Comparison of ENCODE assay signal across 16 cellular contexts in the genomic region with DNA sequence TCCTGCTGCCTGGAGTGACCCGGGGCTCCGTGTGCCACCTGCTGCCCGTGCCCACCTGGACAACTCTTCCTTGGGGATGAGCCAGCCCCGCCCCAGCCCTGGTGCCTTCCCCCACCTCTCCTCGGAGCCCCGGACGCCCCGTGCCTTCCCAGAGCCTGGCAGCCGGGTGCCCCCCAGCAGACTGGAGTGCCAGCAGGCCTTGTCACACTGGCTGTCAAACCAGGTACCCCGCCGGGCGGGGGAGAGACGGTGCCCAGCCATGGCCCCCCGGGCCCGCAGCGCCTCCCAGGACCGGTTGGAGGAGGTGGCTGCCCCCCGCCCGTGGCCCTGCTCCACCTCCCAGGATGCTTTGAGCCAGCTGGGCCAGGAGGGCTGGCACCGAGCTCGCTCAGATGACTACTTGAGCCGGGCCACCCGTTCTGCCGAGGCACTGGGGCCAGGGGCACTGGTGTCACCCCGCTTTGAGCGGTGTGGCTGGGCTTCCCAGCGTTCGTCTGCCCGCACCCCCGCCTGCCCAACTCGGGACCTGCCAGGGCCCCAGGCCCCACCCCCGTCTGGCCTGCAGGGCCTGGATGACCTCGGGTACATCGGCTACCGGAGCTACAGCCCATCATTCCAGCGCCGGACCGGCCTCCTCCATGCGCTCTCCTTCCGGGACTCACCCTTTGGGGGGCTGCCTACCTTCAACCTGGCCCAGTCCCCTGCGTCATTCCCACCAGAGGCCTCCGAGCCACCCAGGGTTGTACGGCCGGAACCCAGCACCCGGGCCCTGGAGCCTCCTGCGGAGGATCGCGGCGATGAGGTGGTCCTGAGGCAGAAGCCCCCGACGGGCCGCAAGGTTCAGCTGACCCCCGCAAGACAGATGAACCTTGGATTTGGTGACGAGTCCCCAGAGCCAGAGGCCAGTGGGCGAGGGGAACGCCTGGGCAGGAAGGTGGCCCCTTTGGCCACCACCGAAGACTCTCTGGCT. TPM values are rescaled to one million over a fixed set of nuclear protein-coding genes. Genes with fewer than 3 reads are reported as not detected.
DNase-seq lines count a peak whose midpoint lies in the region; ATAC-seq and TF ChIP-seq lines count a peak whose summit lies in the region.
"Had no signal": no experiment of that assay in that cellular context is flagged by ENCODE, and none has a peak within 500 bp of the region (broad histone marks: within the 10 kb centered on the region; RNA-seq: fewer than 3 reads in every experiment).

No MANE protein-coding gene starts in this region.

- H3K27ac ChIP-seq in RWPE2 (ENCODE audit: poor library complexity, severe bottlenecking), result peak overlapping the region; percentile 71

- TF ChIP-seq CTCF in AG04449 (IDR thresholded peaks at IDR 0.05; ENCODE audit: insufficient read depth, low read length, missing control alignments), result no peak
- TF ChIP-seq CTCF in RWPE2 (IDR thresholded peaks at IDR 0.05; ENCODE audit: poor library complexity, severe bottlenecking), result no peak
- no peak for TF ChIP-seq CTCF in foreskin fibroblast (IDR thresholded peaks at IDR 0.05; ENCODE audit: low read depth, low read length)

- CTCF ChIA-PET in AG04449 (lab: Yijun Ruan, JAX), result interaction anchor here (1.2 kb wide), 2 partner anchors 11 to 26 kb away, joined by 3 to 4 read pairs; no protein-coding TSS in a partner anchor

- H3K4me3 ChIP-seq in AG04449 (ENCODE audit: low read depth, low read length), result peak overlapping the region; percentile 66
- no peak overlapping the region for H3K4me3 ChIP-seq in RWPE2 (ENCODE audit: severe bottlenecking)
- peak overlapping the region; percentile 53 to 76 for H3K4me3 ChIP-seq in foreskin fibroblast (ENCODE audit: low read depth in 1 of 2, low read length in 2 of 2)
- H3K4me3 ChIP-seq in skeletal muscle satellite cell (ENCODE audit: low read length), result peak overlapping the region; percentile 66
- H3K4me3 ChIP-seq: body of pancreas had no signal

- peak overlapping the region; percentile 87 for H3K4me2 ChIP-seq in skeletal muscle satellite cell (ENCODE audit: low read length)

- peaks cover 17% of the 10 kb centered on the region for H3K4me1 ChIP-seq in RWPE2 (ENCODE audit: insufficient read depth, poor library complexity, severe bottlenecking)
- H3K4me1 ChIP-seq in skeletal muscle satellite cell (ENCODE audit: control insufficient read depth, insufficient read depth, low read length), result peaks cover 64% of the 10 kb centered on the region

- peaks cover 85% of the 10 kb centered on the region for H3K36me3 ChIP-seq in RWPE2 (ENCODE audit: low read depth)
- H3K36me3 ChIP-seq in skeletal muscle satellite cell (ENCODE audit: insufficient read depth, low read length), result peaks cover 65% of the 10 kb centered on the region

- POLR2A ChIA-PET in AG04449 (lab: Yijun Ruan, JAX), result no interaction called here

- ATAC-seq in RWPE2 (ENCODE audit: low read depth) (no peak), GM18498 (IDR thresholded peaks at IDR 0.05; ENCODE audit: unreplicated experiment) (no peak), GM19328 (IDR thresholded peaks at IDR 0.05; ENCODE audit: unreplicated experiment) (no peak)
- ATAC-seq: activated T-helper 17 cell treated with anti-CD3 and anti-CD28 coated beads, Interleukin-2, amount 50 U/mL, for 72 hours; body of pancreas had no signal

- no peak for DNase-seq in AG04449 (ENCODE audit: low read depth, low spot score)
- no peak for DNase-seq in RWPE2 (ENCODE audit: low spot score)
- DNase-seq in foreskin fibroblast, result no peak
- DNase-seq in stimulated activated CD4-positive, alpha-beta T cell treated with anti-CD3 and anti-CD28 coated beads, Interleukin-2, amount 100 ng/mL, for 48 hours, result no peak
- DNase-seq in CD1c-positive myeloid dendritic cell (ENCODE audit: extremely low spot score), result no peak
- DNase-seq: ACHN, body of pancreas, DMS 273 treated with DMSO at 0.1 percent for 48 hours, mesendoderm, NCI-H1105 treated with DMSO at 0.1 percent for 48 hours, NCI-H524 treated with DMSO at 0.1 percent for 48 hours, Peyer's patch had no signal

- H3K9ac ChIP-seq in skeletal muscle satellite cell (ENCODE audit: low read depth, low read length), result peak overlapping the region; percentile 88

- H3K27me3 ChIP-seq in RWPE2 (ENCODE audit: insufficient read depth, poor library complexity, severe bottlenecking), result no peaks in the 10 kb centered on the region
- no peaks in the 10 kb centered on the region for H3K27me3 ChIP-seq in skeletal muscle satellite cell (ENCODE audit: control insufficient read depth, insufficient read depth, low read length)
- H3K27me3 ChIP-seq: body of pancreas, Peyer's patch had no signal

- H3K9me3 ChIP-seq in RWPE2 (ENCODE audit: severe bottlenecking) (no peaks in the 10 kb centered on the region), skeletal muscle satellite cell (replicated peaks; ENCODE audit: low read length) (no peaks in the 10 kb centered on the region)
- H3K9me3 ChIP-seq: body of pancreas, Peyer's patch had no signal

RNA-seq across cellular contexts. Expression of a gene that starts 38.4 kb away (rescaled TPM):
- 16.6 and 18.5 TPM in 2 replicates for total RNA-seq in skeletal muscle satellite cell (2012; rRNA removed)
